In the genomic region with DNA sequence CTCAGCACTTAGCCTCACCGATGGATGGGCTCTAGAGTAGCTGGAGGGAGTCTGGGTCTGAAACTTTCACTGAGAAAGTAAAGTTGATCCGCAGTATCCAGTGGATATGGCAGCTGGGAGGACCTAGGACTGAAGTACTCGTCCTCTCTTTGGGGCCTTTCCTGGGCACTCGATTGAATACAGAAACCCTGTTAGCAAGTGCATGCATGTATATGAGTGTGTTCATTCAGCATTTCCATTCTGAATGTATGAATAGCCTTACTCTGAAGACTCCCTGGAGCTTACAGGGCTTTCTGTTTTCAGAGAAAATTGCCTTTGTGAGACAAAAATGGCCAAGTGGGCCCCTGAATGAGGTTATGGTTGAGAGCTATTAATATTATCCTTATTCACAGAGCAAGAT, we compare ENCODE assay signal across 1 cellular context.
TF ChIP-seq lines count a peak whose summit lies in the region.

No MANE protein-coding gene starts in this region.

TF ChIP-seq in HEK293T, 16 proteins besides CTCF, POLR2A, EP300 and RAD21 (continued from another document):
- no peak for TF ChIP-seq LEF1 (IDR thresholded peaks at IDR 0.05; ENCODE audit: borderline replicate concordance)
- no peak for TF ChIP-seq NFRKB (IDR thresholded peaks at IDR 0.05)
- no peak for TF ChIP-seq FOXK2 (IDR thresholded peaks at IDR 0.05)
- TF ChIP-seq ELF4 (IDR thresholded peaks at IDR 0.05): no peak
TF ChIP-seq in HEK293T: peak in this region for 0.
